8 cellular contexts compared by ENCODE assay signal in the genomic region with DNA sequence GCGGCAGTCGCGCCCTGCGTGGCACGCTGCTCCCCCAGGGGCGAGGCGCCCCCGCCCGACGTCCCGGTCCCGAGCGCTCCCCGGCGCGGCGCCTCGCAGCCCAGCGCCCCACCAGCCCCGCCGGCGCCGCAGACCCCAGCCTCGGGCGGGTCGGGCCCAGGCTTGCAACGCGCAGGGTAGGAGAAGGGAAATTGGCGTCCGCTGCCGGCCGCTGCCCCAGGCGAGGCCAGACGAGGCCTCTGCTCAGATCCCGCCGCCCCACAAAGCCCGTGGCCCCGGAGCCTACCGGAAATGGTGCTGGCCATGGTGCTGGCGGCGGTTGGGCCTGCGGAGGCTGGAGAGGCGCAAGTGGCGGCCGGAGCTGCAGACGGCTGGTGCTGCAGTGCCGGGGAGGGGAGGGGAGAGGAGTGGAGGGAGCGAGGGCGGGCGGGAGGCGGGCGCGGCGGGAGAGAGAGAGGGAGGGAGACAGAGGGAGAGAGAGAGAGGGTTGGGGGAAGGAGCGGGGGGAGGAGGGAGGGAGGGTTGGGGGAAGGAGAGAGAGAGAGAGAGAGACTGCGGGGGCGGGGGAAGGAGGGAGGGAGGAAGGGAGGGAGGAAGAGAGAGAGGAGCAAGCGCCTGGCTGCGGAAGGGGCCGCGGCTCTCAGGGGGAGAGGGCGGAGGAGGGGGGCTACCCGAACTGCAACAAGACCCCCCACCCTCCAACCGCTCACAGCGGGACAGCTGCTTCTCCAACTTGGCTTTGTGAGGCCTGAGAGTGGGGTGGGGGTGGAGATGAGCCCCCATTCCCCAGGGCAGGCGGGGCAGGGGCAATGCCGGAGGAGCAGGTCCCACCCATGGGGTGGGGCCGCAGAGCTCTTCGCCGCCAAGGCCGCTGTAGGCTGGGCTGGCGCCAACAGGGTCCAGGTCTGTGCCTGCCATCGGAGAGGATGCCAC. TPM values are rescaled to one million over a fixed set of nuclear protein-coding genes. Genes with fewer than 3 reads are reported as not detected.
DNase-seq lines count a peak whose midpoint lies in the region; ATAC-seq and TF ChIP-seq lines count a peak whose summit lies in the region.

Gene STMN3 (minus strand): TSS at position 384 of the 933 bp plus-strand sequence. CDS start 79 bp downstream, at position 305.

- TF ChIP-seq CTCF in Peyer's patch (IDR thresholded peaks at IDR 0.05) = no peak

- peak within 1 kb of the TSS; percentile 92 for H3K27ac ChIP-seq in KOPT-K1 (ENCODE audit: low read depth, low read length, poor library complexity, severe bottlenecking)
- H3K27ac ChIP-seq in Peyer's patch = peak within 1 kb of the TSS in 3 of 4 donors; percentile 59 to 67 (median 65)
- H3K27ac ChIP-seq in mucosa of rectum (ENCODE audit: low read depth in 2 of 2, low read length in 2 of 2) = peak within 1 kb of the TSS; percentile 27 to 38

- H3K4me3 Mint-ChIP-seq in activated T-helper 17 cell treated with anti-CD3 and anti-CD28 coated beads, Interleukin-2, amount 50 U/mL, for 72 hours = peak within 1 kb of the TSS; percentile 90
- peak within 1 kb of the TSS; percentile 84 for H3K4me3 Mint-ChIP-seq in stimulated activated effector memory CD8-positive, alpha-beta T cell treated with anti-CD3 and anti-CD28 coated beads, Interleukin-12 subunit alpha, Interleukin-12 subunit beta, amount 100 ng/mL, for 72 hours

- no peaks in the 10 kb centered on the region for H3K27me3 Mint-ChIP-seq in activated T-helper 17 cell treated with anti-CD3 and anti-CD28 coated beads, Interleukin-2, amount 50 U/mL, for 72 hours

- H3K36me3 ChIP-seq in KOPT-K1 (ENCODE audit: insufficient read depth, low read length) (peaks cover 11% of the 10 kb centered on the region), Peyer's patch (no peaks in the 10 kb centered on the region), mucosa of rectum (ENCODE audit: control insufficient read depth in 2 of 2, insufficient read depth in 2 of 2, low read length in 2 of 2) (no peaks in the 10 kb centered on the region)

- peak; percentile 72 for ATAC-seq in activated T-helper 17 cell treated with anti-CD3 and anti-CD28 coated beads, Interleukin-2, amount 50 U/mL, for 72 hours (replicated peaks)
- peak; percentile 65 for ATAC-seq in stimulated activated effector memory CD8-positive, alpha-beta T cell treated with anti-CD3 and anti-CD28 coated beads, Interleukin-12 subunit alpha, Interleukin-12 subunit beta, amount 100 ng/mL, for 72 hours
- ATAC-seq in GM18873 (IDR thresholded peaks at IDR 0.05; ENCODE audit: low FRiP score, unreplicated experiment) = no peak

- no peak for TF ChIP-seq POLR2A in Peyer's patch (IDR thresholded peaks at IDR 0.05)

- H3K4me1 Mint-ChIP-seq in activated T-helper 17 cell treated with anti-CD3 and anti-CD28 coated beads, Interleukin-2, amount 50 U/mL, for 72 hours = peaks cover 9% of the 10 kb centered on the region
- H3K4me1 Mint-ChIP-seq in stimulated activated effector memory CD8-positive, alpha-beta T cell treated with anti-CD3 and anti-CD28 coated beads, Interleukin-12 subunit alpha, Interleukin-12 subunit beta, amount 100 ng/mL, for 72 hours = peaks cover 35% of the 10 kb centered on the region

- H3K9me3 Mint-ChIP-seq in activated T-helper 17 cell treated with anti-CD3 and anti-CD28 coated beads, Interleukin-2, amount 50 U/mL, for 72 hours = no peaks in the 10 kb centered on the region
- no peaks in the 10 kb centered on the region for H3K9me3 Mint-ChIP-seq in stimulated activated effector memory CD8-positive, alpha-beta T cell treated with anti-CD3 and anti-CD28 coated beads, Interleukin-12 subunit alpha, Interleukin-12 subunit beta, amount 100 ng/mL, for 72 hours

- H3K4me3 ChIP-seq in Peyer's patch (peak within 1 kb of the TSS; percentile 37 to 68 (median 60)), mucosa of rectum (ENCODE audit: low read length in 2 of 2) (peak within 1 kb of the TSS; percentile 37 to 50)

- DNase-seq in COLO829 (ENCODE audit: low spot score) (peak; percentile 76), Peyer's patch (peak; percentile 74 to 85 (median 76)), fibroblast of gingiva (ENCODE audit: low read depth) (peak; percentile 84)
- DNase-seq in stimulated activated effector memory CD8-positive, alpha-beta T cell treated with anti-CD3 and anti-CD28 coated beads, Interleukin-12 subunit alpha, Interleukin-12 subunit beta, amount 100 ng/mL, for 72 hours (ENCODE audit: low spot score in 2 of 2) = peak; percentile 63 to 86

- H3K36me3 Mint-ChIP-seq in activated T-helper 17 cell treated with anti-CD3 and anti-CD28 coated beads, Interleukin-2, amount 50 U/mL, for 72 hours (ENCODE audit: low read depth) = peaks cover 4% of the 10 kb centered on the region
- peaks cover 10% of the 10 kb centered on the region for H3K36me3 Mint-ChIP-seq in stimulated activated effector memory CD8-positive, alpha-beta T cell treated with anti-CD3 and anti-CD28 coated beads, Interleukin-12 subunit alpha, Interleukin-12 subunit beta, amount 100 ng/mL, for 72 hours

- peak within 1 kb of the TSS in 1 of 2 donors; percentile 7 for H3K9ac ChIP-seq in mucosa of rectum (ENCODE audit: low read depth in 1 of 2, low read length in 2 of 2)

- H3K27ac Mint-ChIP-seq in activated T-helper 17 cell treated with anti-CD3 and anti-CD28 coated beads, Interleukin-2, amount 50 U/mL, for 72 hours = peak within 1 kb of the TSS; percentile 85
- peak within 1 kb of the TSS; percentile 67 for H3K27ac Mint-ChIP-seq in stimulated activated effector memory CD8-positive, alpha-beta T cell treated with anti-CD3 and anti-CD28 coated beads, Interleukin-12 subunit alpha, Interleukin-12 subunit beta, amount 100 ng/mL, for 72 hours

- H3K4me1 ChIP-seq in Peyer's patch = peaks cover 0 to 39% (median 18%) of the 10 kb centered on the region in 4 donors
- peaks cover 13 to 15% of the 10 kb centered on the region in 2 donors for H3K4me1 ChIP-seq in mucosa of rectum (ENCODE audit: control insufficient read depth in 2 of 2, insufficient read depth in 2 of 2, low read length in 2 of 2)

- no peaks in the 10 kb centered on the region for H3K9me3 ChIP-seq in KOPT-K1 (ENCODE audit: insufficient read depth, low read length, poor library complexity, severe bottlenecking)
- no peaks in the 10 kb centered on the region for H3K9me3 ChIP-seq in Peyer's patch
- no peaks in the 10 kb centered on the region for H3K9me3 ChIP-seq in mucosa of rectum (ENCODE audit: control insufficient read depth in 2 of 2, low read length in 2 of 2)

- peaks cover 0 to 20% of the 10 kb centered on the region in 2 donors for H3K27me3 ChIP-seq in Peyer's patch
- peaks cover 11 to 15% of the 10 kb centered on the region in 2 donors for H3K27me3 ChIP-seq in mucosa of rectum (ENCODE audit: control insufficient read depth in 2 of 2, insufficient read depth in 2 of 2, low read length in 2 of 2)

RNA-seq across cellular contexts. Expression of gene STMN3, which starts in this region (rescaled TPM):
- total RNA-seq in Peyer's patch = 10 to 100 TPM in 1 of 4 donors, 1 to 10 TPM in 3; 3.4 to 23.1 (median 5.6) TPM
- 10 to 100 TPM; 15.1 to 24.7 TPM for total RNA-seq in activated T-helper 17 cell treated with anti-CD3 and anti-CD28 coated beads, Interleukin-2, amount 50 U/mL, for 72 hours

Comparison
In these comparisons a context has a peak if more than half of its experiments do, and no peak if none do; other contexts are left out.
1. H3K27ac ChIP-seq: peak in every context shown above with its lines; median percentile 92 in KOPT-K1; 65 in Peyer's patch; 32 in mucosa of rectum.